1 cellular context compared by ENCODE assay signal in genomic region chr11:125591659-125592304, GRCh38.
TF ChIP-seq lines count a peak whose summit lies in the region.

No MANE protein-coding gene starts in this region.

TF ChIP-seq in K562, 482 proteins besides CTCF, POLR2A, EP300 and RAD21 (continued from another document):
- TF ChIP-seq NKRF (IDR thresholded peaks at IDR 0.05; ENCODE audit: borderline replicate concordance): 0 out of 2 replicates have a peak, but pooled peaks have one; percentile 45
- no peak for TF ChIP-seq CC2D1A (IDR thresholded peaks at IDR 0.05)
- TF ChIP-seq SMARCA4 (IDR thresholded peaks at IDR 0.05): 0 out of 2 replicates have a peak, but pooled peaks have one; percentile 41
- TF ChIP-seq TAF1 (IDR thresholded peaks at IDR 0.05; ENCODE audit: control insufficient read depth, extremely low read depth, insufficient read depth, low read length, severe bottlenecking): peak; percentile 20
